In the genomic region with DNA sequence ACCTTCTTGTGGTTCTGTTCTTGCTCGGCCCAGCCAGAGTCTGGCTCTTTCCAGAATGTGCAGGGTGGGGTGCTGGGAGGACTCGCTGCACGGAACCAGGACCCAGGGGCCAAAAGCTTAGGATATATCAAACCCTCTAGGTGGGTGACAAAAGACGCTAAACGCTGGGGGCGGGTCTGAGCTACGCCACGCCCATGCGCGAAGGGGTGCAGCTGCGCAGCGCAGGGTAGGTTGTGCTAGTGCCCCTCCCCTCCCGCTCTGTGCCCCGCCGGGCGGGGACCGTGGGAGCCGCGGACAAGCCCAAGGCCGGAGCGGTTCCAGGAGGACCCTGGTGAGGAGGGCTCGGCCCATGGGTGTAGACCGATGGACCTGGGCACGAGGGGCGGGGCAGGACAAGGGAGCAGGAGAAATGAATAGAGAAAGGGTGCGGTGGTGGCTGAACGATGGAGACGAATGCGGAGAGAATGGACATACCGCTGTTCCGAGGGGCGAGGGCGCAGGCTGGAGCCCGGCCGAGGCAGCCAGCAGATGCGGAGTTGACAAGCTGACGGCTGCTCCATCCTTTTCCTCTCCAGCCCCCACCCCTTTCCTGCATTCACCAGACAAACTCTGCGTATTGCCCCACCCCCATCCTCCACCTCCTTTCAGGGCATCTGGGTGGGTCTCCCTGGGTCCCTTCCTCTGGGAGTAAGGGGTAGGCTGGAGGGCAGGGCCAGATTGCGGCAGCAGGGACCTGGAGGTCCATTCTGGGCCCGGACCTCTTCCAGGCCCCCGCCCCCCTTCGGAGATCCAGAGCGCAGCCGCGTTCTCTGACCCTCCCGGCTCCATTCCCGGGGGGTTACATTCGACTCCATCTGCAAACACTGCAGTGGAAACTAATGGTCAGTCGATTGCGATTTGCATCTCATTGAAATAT, we compare ENCODE assay signal across 8 cellular contexts. TPM values are rescaled to one million over a fixed set of nuclear protein-coding genes. Genes with fewer than 3 reads are reported as not detected.
DNase-seq lines count a peak whose midpoint lies in the region; ATAC-seq and TF ChIP-seq lines count a peak whose summit lies in the region.

RUSC1 (plus strand) TSS at position 234 of the 916 bp plus-strand sequence. CDS start 880 bp downstream, outside the sequence.

- ATAC-seq in GM19463 (IDR thresholded peaks at IDR 0.05; ENCODE audit: unreplicated experiment) (peak; percentile 29), gastroesophageal sphincter (peak; percentile 28)

- H3K4me2 ChIP-seq in neural progenitor cell = peak within 1 kb of the TSS; percentile 87

- H3K4me3 Mint-ChIP-seq in activated naive CD4-positive, alpha-beta T cell treated with anti-CD3 and anti-CD28 coated beads, Interleukin-2, amount 50 U/mL, for 24 hours = peak within 1 kb of the TSS; percentile 77
- H3K4me3 Mint-ChIP-seq in neural progenitor cell = peak within 1 kb of the TSS; percentile 84

- no peak within 1 kb of the TSS for H3K9ac ChIP-seq in neural progenitor cell
- peak within 1 kb of the TSS; percentile 16 to 65 (median 62) for H3K9ac ChIP-seq in subcutaneous abdominal adipose tissue (ENCODE audit: low read length in 5 of 5)

- peaks cover 24% of the 10 kb centered on the region for H3K79me2 ChIP-seq in neural progenitor cell (ENCODE audit: low read depth)

- peak in 1 of 4 experiments; percentile 23 for TF ChIP-seq CTCF in gastroesophageal sphincter (IDR thresholded peaks at IDR 0.05)
- TF ChIP-seq CTCF in neural progenitor cell (IDR thresholded peaks at IDR 0.05) = no peak

- H3K9me3 ChIP-seq in SJSA1 (replicated peaks) (no peaks in the 10 kb centered on the region; the same call in 1 of the 2 replicates), gastroesophageal sphincter (no peaks in the 10 kb centered on the region), neural progenitor cell (ENCODE audit: low read depth) (no peaks in the 10 kb centered on the region), subcutaneous abdominal adipose tissue (ENCODE audit: control insufficient read depth in 5 of 5, low read length in 5 of 5) (no peaks in the 10 kb centered on the region)

- no peaks in the 10 kb centered on the region for H3K9me3 Mint-ChIP-seq in activated naive CD4-positive, alpha-beta T cell treated with anti-CD3 and anti-CD28 coated beads, Interleukin-2, amount 50 U/mL, for 24 hours
- H3K9me3 Mint-ChIP-seq in neural progenitor cell = no peaks in the 10 kb centered on the region

- H3K36me3 ChIP-seq in SJSA1 (peaks cover 73% of the 10 kb centered on the region), gastroesophageal sphincter (peaks cover 0 to 17% of the 10 kb centered on the region in 2 donors), neural progenitor cell (no peaks in the 10 kb centered on the region), subcutaneous abdominal adipose tissue (ENCODE audit: control insufficient read depth in 5 of 5, insufficient read depth in 5 of 5, low read length in 5 of 5) (peaks cover 0 to 22% (median 12%) of the 10 kb centered on the region in 5 donors)

- peak within 1 kb of the TSS; percentile 6 for H2AFZ ChIP-seq in neural progenitor cell (replicated peaks)

- no peak for TF ChIP-seq EP300 in gastroesophageal sphincter (IDR thresholded peaks at IDR 0.05)

- H3K27me3 ChIP-seq in SJSA1 (replicated peaks) (no peaks in the 10 kb centered on the region), gastroesophageal sphincter (no peaks in the 10 kb centered on the region), neural progenitor cell (no peaks in the 10 kb centered on the region), subcutaneous abdominal adipose tissue (ENCODE audit: control insufficient read depth in 5 of 5, insufficient read depth in 4 of 5, low read length in 5 of 5) (no peaks in the 10 kb centered on the region)

- H4K20me1 ChIP-seq in neural progenitor cell (ENCODE audit: low read depth) = peaks cover 50% of the 10 kb centered on the region

- 1 to 2% methylated on average over 9 to 12 of the region's 50 CpGs for WGBS in gastroesophageal sphincter (ENCODE audit: low coverage in 1 of 2), 2 donors

- H3K4me1 Mint-ChIP-seq in activated naive CD4-positive, alpha-beta T cell treated with anti-CD3 and anti-CD28 coated beads, Interleukin-2, amount 50 U/mL, for 24 hours = peaks cover 27% of the 10 kb centered on the region
- H3K4me1 Mint-ChIP-seq in neural progenitor cell = peaks cover 35% of the 10 kb centered on the region

- H3F3A ChIP-seq in neural progenitor cell (ENCODE audit: low read depth) = peaks cover 90% of the 10 kb centered on the region

- H3K27me3 Mint-ChIP-seq in activated naive CD4-positive, alpha-beta T cell treated with anti-CD3 and anti-CD28 coated beads, Interleukin-2, amount 50 U/mL, for 24 hours = no peaks in the 10 kb centered on the region
- peaks cover 4% of the 10 kb centered on the region for H3K27me3 Mint-ChIP-seq in neural progenitor cell (ENCODE audit: insufficient read depth, low read depth)

- H3K4me3 ChIP-seq in SJSA1 = no peak within 1 kb of the TSS
- H3K4me3 ChIP-seq in gastroesophageal sphincter = peak within 1 kb of the TSS; percentile 47 to 92
- H3K4me3 ChIP-seq in neural progenitor cell = peak within 1 kb of the TSS; percentile 82
- H3K4me3 ChIP-seq in subcutaneous abdominal adipose tissue (ENCODE audit: low read depth in 1 of 5, low read length in 5 of 5) = peak within 1 kb of the TSS; percentile 66 to 92 (median 77)

- H3K4me1 ChIP-seq in SJSA1 (replicated peaks) = peaks cover 18% of the 10 kb centered on the region
- H3K4me1 ChIP-seq in gastroesophageal sphincter = peaks cover 0 to 50% (median 21%) of the 10 kb centered on the region in 3 donors
- peaks cover 19% of the 10 kb centered on the region for H3K4me1 ChIP-seq in neural progenitor cell
- peaks cover 12 to 53% (median 48%) of the 10 kb centered on the region in 5 donors for H3K4me1 ChIP-seq in subcutaneous abdominal adipose tissue (ENCODE audit: control insufficient read depth in 5 of 5, insufficient read depth in 5 of 5, low read length in 5 of 5)

- no peak for DNase-seq in SJSA1 (ENCODE audit: low read depth in 1 of 2, low spot score in 2 of 2)
- peak; percentile 90 for DNase-seq in neural progenitor cell (ENCODE audit: low spot score)
- no peak for DNase-seq in SKM-1 treated with dmso at 0.1 percent for 144 hours (lab: John Stamatoyannopoulos, UW; ENCODE audit: unreplicated experiment)
- DNase-seq in SW480 (ENCODE audit: low spot score) = no peak

- TF ChIP-seq POLR2A in gastroesophageal sphincter (IDR thresholded peaks at IDR 0.05) = peak in 1 of 2 donors; percentile 50

- H3K27ac ChIP-seq in SJSA1 = no peak within 1 kb of the TSS
- peak within 1 kb of the TSS; percentile 96 to 99 (median 98) for H3K27ac ChIP-seq in gastroesophageal sphincter
- no peak within 1 kb of the TSS for H3K27ac ChIP-seq in neural progenitor cell
- H3K27ac ChIP-seq in subcutaneous abdominal adipose tissue (ENCODE audit: low read depth, low read length) = peak within 1 kb of the TSS; percentile 62

- peaks cover 3% of the 10 kb centered on the region for H3K36me3 Mint-ChIP-seq in activated naive CD4-positive, alpha-beta T cell treated with anti-CD3 and anti-CD28 coated beads, Interleukin-2, amount 50 U/mL, for 24 hours
- H3K36me3 Mint-ChIP-seq in neural progenitor cell = peaks cover 26% of the 10 kb centered on the region

- peak within 1 kb of the TSS; percentile 52 for H3K27ac Mint-ChIP-seq in activated naive CD4-positive, alpha-beta T cell treated with anti-CD3 and anti-CD28 coated beads, Interleukin-2, amount 50 U/mL, for 24 hours
- H3K27ac Mint-ChIP-seq in neural progenitor cell = peak within 1 kb of the TSS; percentile 63

RNA-seq across cellular contexts. Expression of gene RUSC1, which starts in this region (rescaled TPM):
- 39.8 and 40.9 TPM in 2 replicates for total RNA-seq in SJSA1 (2014; rRNA removed; shearing (Covaris generic))
- total RNA-seq in gastroesophageal sphincter (10 to 100 TPM; 10.8 to 34.2 (median 24.4) TPM), neural progenitor cell (ENCODE audit: low replicate concordance) (17.0 and 43.4 TPM in 2 replicates)

Comparison
In these comparisons a context has a peak if more than half of its experiments do, and no peak if none do; other contexts are left out.
1. H3K27ac ChIP-seq: peak in gastroesophageal sphincter (4 of 4) and subcutaneous abdominal adipose tissue (single experiment); none in SJSA1 (single experiment) and neural progenitor cell (single experiment).